1 cellular context compared by ENCODE assay signal in genomic region chr10:50511512-50512213, GRCh38.
TF ChIP-seq lines count a peak whose summit lies in the region.

No MANE protein-coding gene starts in this region.

TF ChIP-seq in WTC11, 78 proteins besides CTCF, POLR2A, EP300 and RAD21 (continued from another document):
- no peak for TF ChIP-seq USF1 (CRISPR knock-in tag; IDR thresholded peaks at IDR 0.05)
- no peak for TF ChIP-seq SMAD3 (CRISPR knock-in tag; IDR thresholded peaks at IDR 0.05; ENCODE audit: borderline replicate concordance)
